ENCODE assay signal across 1 cellular context in the genomic region with DNA sequence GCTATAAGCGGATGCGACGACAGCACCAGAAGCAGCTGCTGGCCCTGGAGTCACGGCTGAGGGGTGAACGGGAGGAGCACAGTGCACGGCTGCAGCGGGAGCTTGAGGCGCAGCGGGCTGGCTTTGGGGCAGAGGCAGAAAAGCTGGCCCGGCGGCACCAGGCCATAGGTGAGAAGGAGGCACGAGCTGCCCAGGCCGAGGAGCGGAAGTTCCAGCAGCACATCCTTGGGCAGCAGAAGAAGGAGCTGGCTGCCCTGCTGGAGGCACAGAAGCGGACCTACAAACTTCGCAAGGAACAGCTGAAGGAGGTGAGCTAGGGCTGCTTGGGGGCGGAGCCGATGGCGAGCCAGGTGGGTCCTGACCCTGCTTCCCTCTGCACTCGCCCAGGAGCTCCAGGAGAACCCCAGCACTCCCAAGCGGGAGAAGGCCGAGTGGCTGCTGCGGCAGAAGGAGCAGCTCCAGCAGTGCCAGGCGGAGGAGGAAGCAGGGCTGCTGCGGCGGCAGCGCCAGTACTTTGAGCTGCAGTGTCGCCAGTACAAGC.
TF ChIP-seq lines count a peak whose summit lies in the region.

No MANE protein-coding gene starts in this region.

TF ChIP-seq in K562, 482 proteins besides CTCF, POLR2A, EP300 and RAD21:
- TF ChIP-seq BMI1 (IDR thresholded peaks at IDR 0.05; ENCODE audit: low read length) (no peak), RBFOX2 (IDR thresholded peaks at IDR 0.05; ENCODE audit: low read depth, low read length) (peak; percentile 38), POLR2G (IDR thresholded peaks at IDR 0.05; ENCODE audit: low read depth, low read length) (0 out of 2 replicates have a peak, but pooled peaks have one; percentile 29)
